In genomic region chr11:1310772-1311468, GRCh38 we compare ENCODE assay signal across 7 cellular contexts. TPM values are rescaled to one million over a fixed set of nuclear protein-coding genes. Genes with fewer than 3 reads are reported as not detected.
DNase-seq lines count a peak whose midpoint lies in the region; ATAC-seq, FAIRE-seq and TF ChIP-seq lines count a peak whose summit lies in the region.

No MANE protein-coding gene starts in this region.

- peak overlapping the region; percentile 100 for H2AFZ ChIP-seq in keratinocyte (ENCODE audit: control insufficient read depth, low read length)

- peaks cover 29% of the 10 kb centered on the region for H3K79me2 ChIP-seq in keratinocyte (ENCODE audit: control insufficient read depth, insufficient read depth, low read length)

- no peak overlapping the region for H3K9ac ChIP-seq in keratinocyte (ENCODE audit: control insufficient read depth, extremely low read depth, insufficient read depth, low read length)
- peak overlapping the region in 2 of 5 donors; percentile 66 to 88 for H3K9ac ChIP-seq in subcutaneous abdominal adipose tissue (ENCODE audit: low read length in 5 of 5)

- H3K4me2 ChIP-seq in keratinocyte (ENCODE audit: control insufficient read depth, extremely low read depth, insufficient read depth, low read depth, low read length) = peak overlapping the region; percentile 92

- H3K9me3 ChIP-seq in keratinocyte (ENCODE audit: control insufficient read depth, low read depth, low read length) = peaks cover 6% of the 10 kb centered on the region
- H3K9me3 ChIP-seq in subcutaneous abdominal adipose tissue (ENCODE audit: control insufficient read depth in 5 of 5, low read length in 5 of 5) = peaks cover 3 to 11% (median 8%) of the 10 kb centered on the region in 5 donors

- H3K27ac ChIP-seq in keratinocyte (ENCODE audit: control insufficient read depth, insufficient read depth, low read length) = no peak overlapping the region
- H3K27ac ChIP-seq in subcutaneous abdominal adipose tissue (ENCODE audit: low read depth, low read length) = no peak overlapping the region

- H3K4me3 ChIP-seq in LNCaP clone FGC (ENCODE audit: low read depth, low read length) (peak overlapping the region; percentile 70), keratinocyte (ENCODE audit: control insufficient read depth in 2 of 3, extremely low read depth in 1 of 3, insufficient read depth in 2 of 3, low read depth in 1 of 3, low read length in 3 of 3) (peak overlapping the region in 1 of 3 experiments; percentile 74), subcutaneous abdominal adipose tissue (ENCODE audit: low read depth in 1 of 5, low read length in 5 of 5) (peak overlapping the region; percentile 60 to 89 (median 75))

- FAIRE-seq in keratinocyte (lab: Jason Lieb, UNC) = no peak

- H3K4me1 ChIP-seq in keratinocyte (ENCODE audit: control insufficient read depth, extremely low read depth, insufficient read depth, low read length) = peaks cover 31% of the 10 kb centered on the region
- H3K4me1 ChIP-seq in subcutaneous abdominal adipose tissue (ENCODE audit: control insufficient read depth in 5 of 5, insufficient read depth in 5 of 5, low read length in 5 of 5) = peaks cover 0 to 51% (median 34%) of the 10 kb centered on the region in 5 donors

- H3K9me1 ChIP-seq in keratinocyte (ENCODE audit: control insufficient read depth, extremely low read depth, insufficient read depth, low read length) = peaks cover 4% of the 10 kb centered on the region

- H3K27me3 ChIP-seq in keratinocyte (ENCODE audit: control insufficient read depth, extremely low read depth, insufficient read depth, low read length) (peaks cover 7% of the 10 kb centered on the region), subcutaneous abdominal adipose tissue (ENCODE audit: control insufficient read depth in 5 of 5, insufficient read depth in 4 of 5, low read length in 5 of 5) (no peaks in the 10 kb centered on the region)

- ATAC-seq in HG03025 (IDR thresholded peaks at IDR 0.05; ENCODE audit: low FRiP score, unreplicated experiment) (no peak), GM19324 (IDR thresholded peaks at IDR 0.05; ENCODE audit: low FRiP score, unreplicated experiment) (no peak)

- H3K36me3 ChIP-seq in keratinocyte (ENCODE audit: control insufficient read depth in 2 of 2, extremely low read depth in 1 of 2, insufficient read depth in 2 of 2, low read length in 2 of 2) = peaks cover 0 to 3% of the 10 kb centered on the region in 2 experiments
- H3K36me3 ChIP-seq in subcutaneous abdominal adipose tissue (ENCODE audit: control insufficient read depth in 5 of 5, insufficient read depth in 5 of 5, low read length in 5 of 5) = peaks cover 0 to 8% (median 0%) of the 10 kb centered on the region in 5 donors

- H4K20me1 ChIP-seq in keratinocyte (ENCODE audit: control insufficient read depth, extremely low read depth, insufficient read depth, low read length) = peaks cover 2% of the 10 kb centered on the region

- TF ChIP-seq CTCF in LNCaP clone FGC (IDR thresholded peaks at IDR 0.05; ENCODE audit: control insufficient read depth, extremely low read depth, insufficient read depth) = no peak
- TF ChIP-seq CTCF in keratinocyte (optimal IDR thresholded peaks at IDR 0.05 in 1 of 3, IDR thresholded peaks at IDR 0.05 in 1 of 3, conservative IDR thresholded peaks at IDR 0.05 in 1 of 3; ENCODE audit: extremely low read depth in 1 of 3, insufficient read depth in 2 of 3, low read length in 3 of 3) = no peak

- DNase-seq in LNCaP clone FGC (ENCODE audit: low read depth) = no peak
- DNase-seq in activated CD8-positive, alpha-beta memory T cell treated with anti-CD3 and anti-CD28 coated beads for 4 hours (ENCODE audit: low read depth in 2 of 2) = peak; percentile 44 to 47
- DNase-seq in keratinocyte (ENCODE audit: low read depth, low spot score) = no peak
- DNase-seq in superior temporal gyrus (ENCODE audit: extremely low spot score) = no peak

- dilution Hi-C loops in keratinocyte (cut with MboI; ENCODE audit: extremely low pct_ligation_motif_present, low sequenced_read_pairs) = no loop called here

RNA-seq across cellular contexts. Expression of gene TOLLIP, which starts 1.5 kb away (rescaled TPM):
- polyA plus RNA-seq in keratinocyte = 40.2 to 89.3 TPM (median 73.8 TPM) in 3 replicates
- 42.4 TPM for polyA plus RNA-seq in keratinocyte (2011; ENCODE audit: low read depth)
- polyA plus RNA-seq in keratinocyte (2011; cell fraction: cytosol; rRNA removed) = 59.4 and 104 TPM in 2 replicates
- 61.6 and 80.3 TPM in 2 replicates for polyA plus RNA-seq in keratinocyte (2011; cell fraction: nucleus; rRNA removed)
- 67.5 and 77.7 TPM in 2 replicates for polyA plus RNA-seq in keratinocyte (2012; ENCODE audit: low replicate concordance)
- polyA minus RNA-seq in keratinocyte = 69.0 to 167 TPM (median 81.6 TPM) in 3 replicates
- 104 TPM for polyA minus RNA-seq in keratinocyte (2011; cell fraction: cytosol; rRNA and poly(A)+ RNA removed)
- 34.6 and 41.6 TPM in 2 replicates for polyA minus RNA-seq in keratinocyte (2011; cell fraction: nucleus; rRNA and poly(A)+ RNA removed)

Comparison
In these comparisons a context has a peak if more than half of its experiments do, and no peak if none do; other contexts are left out.
1. DNase-seq: peak in activated CD8-positive, alpha-beta memory T cell treated with anti-CD3 and anti-CD28 coated beads for 4 hours (2 of 2); none in LNCaP clone FGC (single experiment), keratinocyte (single experiment) and superior temporal gyrus (single experiment).